Comparison of ENCODE assay signal across 1 cellular context in genomic region chr7:150852371-150852905, GRCh38.
TF ChIP-seq lines count a peak whose summit lies in the region.

A gene with protein sequence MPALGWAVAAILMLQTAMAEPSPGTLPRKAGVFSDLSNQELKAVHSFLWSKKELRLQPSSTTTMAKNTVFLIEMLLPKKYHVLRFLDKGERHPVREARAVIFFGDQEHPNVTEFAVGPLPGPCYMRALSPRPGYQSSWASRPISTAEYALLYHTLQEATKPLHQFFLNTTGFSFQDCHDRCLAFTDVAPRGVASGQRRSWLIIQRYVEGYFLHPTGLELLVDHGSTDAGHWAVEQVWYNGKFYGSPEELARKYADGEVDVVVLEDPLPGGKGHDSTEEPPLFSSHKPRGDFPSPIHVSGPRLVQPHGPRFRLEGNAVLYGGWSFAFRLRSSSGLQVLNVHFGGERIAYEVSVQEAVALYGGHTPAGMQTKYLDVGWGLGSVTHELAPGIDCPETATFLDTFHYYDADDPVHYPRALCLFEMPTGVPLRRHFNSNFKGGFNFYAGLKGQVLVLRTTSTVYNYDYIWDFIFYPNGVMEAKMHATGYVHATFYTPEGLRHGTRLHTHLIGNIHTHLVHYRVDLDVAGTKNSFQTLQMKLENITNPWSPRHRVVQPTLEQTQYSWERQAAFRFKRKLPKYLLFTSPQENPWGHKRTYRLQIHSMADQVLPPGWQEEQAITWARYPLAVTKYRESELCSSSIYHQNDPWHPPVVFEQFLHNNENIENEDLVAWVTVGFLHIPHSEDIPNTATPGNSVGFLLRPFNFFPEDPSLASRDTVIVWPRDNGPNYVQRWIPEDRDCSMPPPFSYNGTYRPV (plus strand): TSS chr7:150852517. CDS start chr7:150856471, 3,954 bp downstream.

TF ChIP-seq in WTC11, 78 proteins besides CTCF, POLR2A, EP300 and RAD21 (continued from another document):
- TF ChIP-seq, protein P1, sequence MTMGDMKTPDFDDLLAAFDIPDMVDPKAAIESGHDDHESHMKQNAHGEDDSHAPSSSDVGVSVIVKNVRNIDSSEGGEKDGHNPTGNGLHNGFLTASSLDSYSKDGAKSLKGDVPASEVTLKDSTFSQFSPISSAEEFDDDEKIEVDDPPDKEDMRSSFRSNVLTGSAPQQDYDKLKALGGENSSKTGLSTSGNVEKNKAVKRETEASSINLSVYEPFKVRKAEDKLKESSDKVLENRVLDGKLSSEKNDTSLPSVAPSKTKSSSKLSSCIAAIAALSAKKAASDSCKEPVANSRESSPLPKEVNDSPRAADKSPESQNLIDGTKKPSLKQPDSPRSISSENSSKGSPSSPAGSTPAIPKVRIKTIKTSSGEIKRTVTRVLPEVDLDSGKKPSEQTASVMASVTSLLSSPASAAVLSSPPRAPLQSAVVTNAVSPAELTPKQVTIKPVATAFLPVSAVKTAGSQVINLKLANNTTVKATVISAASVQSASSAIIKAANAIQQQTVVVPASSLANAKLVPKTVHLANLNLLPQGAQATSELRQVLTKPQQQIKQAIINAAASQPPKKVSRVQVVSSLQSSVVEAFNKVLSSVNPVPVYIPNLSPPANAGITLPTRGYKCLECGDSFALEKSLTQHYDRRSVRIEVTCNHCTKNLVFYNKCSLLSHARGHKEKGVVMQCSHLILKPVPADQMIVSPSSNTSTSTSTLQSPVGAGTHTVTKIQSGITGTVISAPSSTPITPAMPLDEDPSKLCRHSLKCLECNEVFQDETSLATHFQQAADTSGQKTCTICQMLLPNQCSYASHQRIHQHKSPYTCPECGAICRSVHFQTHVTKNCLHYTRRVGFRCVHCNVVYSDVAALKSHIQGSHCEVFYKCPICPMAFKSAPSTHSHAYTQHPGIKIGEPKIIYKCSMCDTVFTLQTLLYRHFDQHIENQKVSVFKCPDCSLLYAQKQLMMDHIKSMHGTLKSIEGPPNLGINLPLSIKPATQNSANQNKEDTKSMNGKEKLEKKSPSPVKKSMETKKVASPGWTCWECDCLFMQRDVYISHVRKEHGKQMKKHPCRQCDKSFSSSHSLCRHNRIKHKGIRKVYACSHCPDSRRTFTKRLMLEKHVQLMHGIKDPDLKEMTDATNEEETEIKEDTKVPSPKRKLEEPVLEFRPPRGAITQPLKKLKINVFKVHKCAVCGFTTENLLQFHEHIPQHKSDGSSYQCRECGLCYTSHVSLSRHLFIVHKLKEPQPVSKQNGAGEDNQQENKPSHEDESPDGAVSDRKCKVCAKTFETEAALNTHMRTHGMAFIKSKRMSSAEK (CRISPR knock-in tag; IDR thresholded peaks at IDR 0.05; ENCODE audit: borderline replicate concordance) = no peak
- TF ChIP-seq EMX1 (CRISPR knock-in tag; IDR thresholded peaks at IDR 0.05) (no peak), E2F5 (CRISPR knock-in tag; IDR thresholded peaks at IDR 0.05) (no peak), NFYB (CRISPR knock-in tag; conservative IDR thresholded peaks at IDR 0.05; ENCODE audit: low read depth) (no peak), FOXJ3 (CRISPR knock-in tag; IDR thresholded peaks at IDR 0.05; ENCODE audit: borderline replicate concordance) (no peak), MAX (CRISPR knock-in tag; IDR thresholded peaks at IDR 0.05) (no peak), MYBL2 (CRISPR knock-in tag; IDR thresholded peaks at IDR 0.05) (no peak), AFF4 (CRISPR knock-in tag; IDR thresholded peaks at IDR 0.05; ENCODE audit: borderline replicate concordance) (no peak), NFE2L1 (CRISPR knock-in tag; IDR thresholded peaks at IDR 0.05) (no peak), MXD4 (CRISPR knock-in tag; IDR thresholded peaks at IDR 0.05; ENCODE audit: borderline replicate concordance) (no peak), ESRRA (CRISPR knock-in tag; IDR thresholded peaks at IDR 0.05; ENCODE audit: borderline replicate concordance) (no peak), RELA (CRISPR knock-in tag; IDR thresholded peaks at IDR 0.05; ENCODE audit: borderline replicate concordance) (no peak), ATF6 (CRISPR knock-in tag; IDR thresholded peaks at IDR 0.05) (no peak)
- TF ChIP-seq, protein P2, sequence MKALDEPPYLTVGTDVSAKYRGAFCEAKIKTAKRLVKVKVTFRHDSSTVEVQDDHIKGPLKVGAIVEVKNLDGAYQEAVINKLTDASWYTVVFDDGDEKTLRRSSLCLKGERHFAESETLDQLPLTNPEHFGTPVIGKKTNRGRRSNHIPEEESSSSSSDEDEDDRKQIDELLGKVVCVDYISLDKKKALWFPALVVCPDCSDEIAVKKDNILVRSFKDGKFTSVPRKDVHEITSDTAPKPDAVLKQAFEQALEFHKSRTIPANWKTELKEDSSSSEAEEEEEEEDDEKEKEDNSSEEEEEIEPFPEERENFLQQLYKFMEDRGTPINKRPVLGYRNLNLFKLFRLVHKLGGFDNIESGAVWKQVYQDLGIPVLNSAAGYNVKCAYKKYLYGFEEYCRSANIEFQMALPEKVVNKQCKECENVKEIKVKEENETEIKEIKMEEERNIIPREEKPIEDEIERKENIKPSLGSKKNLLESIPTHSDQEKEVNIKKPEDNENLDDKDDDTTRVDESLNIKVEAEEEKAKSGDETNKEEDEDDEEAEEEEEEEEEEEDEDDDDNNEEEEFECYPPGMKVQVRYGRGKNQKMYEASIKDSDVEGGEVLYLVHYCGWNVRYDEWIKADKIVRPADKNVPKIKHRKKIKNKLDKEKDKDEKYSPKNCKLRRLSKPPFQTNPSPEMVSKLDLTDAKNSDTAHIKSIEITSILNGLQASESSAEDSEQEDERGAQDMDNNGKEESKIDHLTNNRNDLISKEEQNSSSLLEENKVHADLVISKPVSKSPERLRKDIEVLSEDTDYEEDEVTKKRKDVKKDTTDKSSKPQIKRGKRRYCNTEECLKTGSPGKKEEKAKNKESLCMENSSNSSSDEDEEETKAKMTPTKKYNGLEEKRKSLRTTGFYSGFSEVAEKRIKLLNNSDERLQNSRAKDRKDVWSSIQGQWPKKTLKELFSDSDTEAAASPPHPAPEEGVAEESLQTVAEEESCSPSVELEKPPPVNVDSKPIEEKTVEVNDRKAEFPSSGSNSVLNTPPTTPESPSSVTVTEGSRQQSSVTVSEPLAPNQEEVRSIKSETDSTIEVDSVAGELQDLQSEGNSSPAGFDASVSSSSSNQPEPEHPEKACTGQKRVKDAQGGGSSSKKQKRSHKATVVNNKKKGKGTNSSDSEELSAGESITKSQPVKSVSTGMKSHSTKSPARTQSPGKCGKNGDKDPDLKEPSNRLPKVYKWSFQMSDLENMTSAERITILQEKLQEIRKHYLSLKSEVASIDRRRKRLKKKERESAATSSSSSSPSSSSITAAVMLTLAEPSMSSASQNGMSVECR (CRISPR knock-in tag; IDR thresholded peaks at IDR 0.05; ENCODE audit: borderline replicate concordance) = no peak
